Comparison of ENCODE assay signal across 1 cellular context in genomic region chr2:118122768-118123335, GRCh38.
TF ChIP-seq lines count a peak whose summit lies in the region.

No MANE protein-coding gene starts in this region.

TF ChIP-seq in WTC11, 78 proteins besides CTCF, POLR2A, EP300 and RAD21 (continued from another document):
- TF ChIP-seq ARID4B (CRISPR knock-in tag; IDR thresholded peaks at IDR 0.05; ENCODE audit: borderline replicate concordance) (no peak), SOX15 (CRISPR knock-in tag; IDR thresholded peaks at IDR 0.05) (no peak), ZNF121 (CRISPR knock-in tag; IDR thresholded peaks at IDR 0.05) (no peak), ELF4 (CRISPR knock-in tag; IDR thresholded peaks at IDR 0.05; ENCODE audit: low read depth) (no peak), NR3C1 (CRISPR knock-in tag; conservative IDR thresholded peaks at IDR 0.05; ENCODE audit: low read depth) (no peak), AFF4 (CRISPR knock-in tag; IDR thresholded peaks at IDR 0.05; ENCODE audit: borderline replicate concordance) (no peak)
TF ChIP-seq in WTC11: peak in this region for 0.
